ENCODE assay signal across 8 cellular contexts in genomic region chr2:70140978-70141753, GRCh38. TPM values are rescaled to one million over a fixed set of nuclear protein-coding genes. Genes with fewer than 3 reads are reported as not detected.
DNase-seq lines count a peak whose midpoint lies in the region; ATAC-seq and TF ChIP-seq lines count a peak whose summit lies in the region.

No MANE protein-coding gene starts in this region.

- H3K27ac Mint-ChIP-seq in WTC11 = peak overlapping the region; percentile 100
- H3K27ac Mint-ChIP-seq in memory B cell = peak overlapping the region; percentile 99

- no peak for TF ChIP-seq POLR2A in NB4 (IDR thresholded peaks at IDR 0.05; ENCODE audit: extremely low read depth, insufficient read length)

- H3K36me3 Mint-ChIP-seq in WTC11 (no peaks in the 10 kb centered on the region), memory B cell (no peaks in the 10 kb centered on the region)

- no peak overlapping the region for H3K27ac ChIP-seq in ectodermal cell (ENCODE audit: insufficient read depth, low read depth, low read length, poor library complexity, severe bottlenecking)

- CTCF ChIA-PET in WTC11 (lab: Charles Lee) = interaction anchor here (0.5 to 2.7 kb wide), 8 partner anchors 9 to 227 kb away, joined by 3 to 7 read pairs (median 4); partner anchors contain the start of gene MXD1

- TF ChIP-seq CTCF in GM12875 (IDR thresholded peaks at IDR 0.05; ENCODE audit: borderline replicate concordance, insufficient read depth, low read depth, low read length) (peak; percentile 79), NB4 (IDR thresholded peaks at IDR 0.05; ENCODE audit: low read depth, low read length) (peak; percentile 53), WTC11 (IDR thresholded peaks at IDR 0.05) (peak; percentile 49)

- ATAC-seq in WTC11 (peak; percentile 66), memory B cell (ENCODE audit: low read depth) (peak; percentile 51)
- ATAC-seq in stimulated activated naive CD8-positive, alpha-beta T cell treated with anti-CD3 and anti-CD28 coated beads, Interleukin-15, Interleukin-2, amounts not matched to agents 100 U/mL and 50 U/mL, for 24 hours = peak; percentile 48

- no peaks in the 10 kb centered on the region for H3K36me3 ChIP-seq in ectodermal cell (ENCODE audit: control insufficient read depth, insufficient read depth, low read length)

- peaks cover 19% of the 10 kb centered on the region for H3K4me1 ChIP-seq in ectodermal cell (ENCODE audit: control insufficient read depth, insufficient read depth, low read length)

- no peaks in the 10 kb centered on the region for H3K27me3 Mint-ChIP-seq in WTC11 (ENCODE audit: low read depth)
- no peaks in the 10 kb centered on the region for H3K27me3 Mint-ChIP-seq in memory B cell

- peak overlapping the region; percentile 62 for H3K4me3 ChIP-seq in GM12875 (ENCODE audit: low read depth, low read length)
- H3K4me3 ChIP-seq in NB4 (ENCODE audit: low read depth, low read length) = peak overlapping the region; percentile 86
- peak overlapping the region; percentile 57 for H3K4me3 ChIP-seq in ectodermal cell (ENCODE audit: insufficient read depth, low read depth, low read length)

- POLR2A ChIA-PET in WTC11 (lab: Charles Lee) = interaction anchor here (0.7 to 4.9 kb wide), 8 partner anchors 17 to 416 kb away, joined by 3 to 60 read pairs (median 17); partner anchors contain the start of gene MXD1

- H3K9me3 ChIP-seq in ectodermal cell (ENCODE audit: control insufficient read depth, low read length) = no peaks in the 10 kb centered on the region

- H3K9me3 Mint-ChIP-seq in WTC11 (no peaks in the 10 kb centered on the region), memory B cell (no peaks in the 10 kb centered on the region)

- DNase-seq in HCEC 1CT = peak; percentile 27
- peak; percentile 83 for DNase-seq in NB4 (ENCODE audit: low read depth)
- peak; percentile 76 for DNase-seq in WTC11 (ENCODE audit: low spot score)
- DNase-seq in memory B cell (ENCODE audit: low spot score in 2 of 2) = peak; percentile 63 to 68
- peak; percentile 75 for DNase-seq in stimulated activated naive CD8-positive, alpha-beta T cell treated with anti-CD3 and anti-CD28 coated beads, Interleukin-15, Interleukin-2, amounts not matched to agents 100 U/mL and 50 U/mL, for 24 hours
- no peak for DNase-seq in NCI-H226

- 57 to 66% methylated on average over 14 of the region's 14 CpGs for WGBS in ectodermal cell, 2 experiments

- H3K4me3 Mint-ChIP-seq in WTC11 (peak overlapping the region; percentile 73), memory B cell (peak overlapping the region; percentile 90)

- H3K4me1 Mint-ChIP-seq in WTC11 = peaks cover 44% of the 10 kb centered on the region
- peaks cover 31% of the 10 kb centered on the region for H3K4me1 Mint-ChIP-seq in memory B cell

- H3K27me3 ChIP-seq in ectodermal cell (ENCODE audit: control insufficient read depth, insufficient read depth, low read length, poor library complexity, severe bottlenecking) = no peaks in the 10 kb centered on the region

TF ChIP-seq in WTC11, 78 proteins besides CTCF, POLR2A, EP300 and RAD21:
- TF ChIP-seq ZNF671 (CRISPR knock-in tag; IDR thresholded peaks at IDR 0.05) (0 out of 2 replicates have a peak, but pooled peaks have one; percentile 8), ATF1 (CRISPR knock-in tag; IDR thresholded peaks at IDR 0.05) (no peak), EMX1 (CRISPR knock-in tag; IDR thresholded peaks at IDR 0.05) (peak; percentile 71), PRDM15 (CRISPR knock-in tag; IDR thresholded peaks at IDR 0.05) (no peak), ZNF423 (CRISPR knock-in tag; IDR thresholded peaks at IDR 0.05) (no peak), ZNF416 (CRISPR knock-in tag; IDR thresholded peaks at IDR 0.05) (peak; percentile 69; the same call in 1 of the 2 replicates), ZNF425 (CRISPR knock-in tag; conservative IDR thresholded peaks at IDR 0.05) (0 out of 2 replicates have a peak, but pooled peaks have one; percentile 36), SMAD3 (CRISPR knock-in tag; IDR thresholded peaks at IDR 0.05; ENCODE audit: borderline replicate concordance) (no peak), FOXP1 (CRISPR knock-in tag; IDR thresholded peaks at IDR 0.05; ENCODE audit: borderline replicate concordance) (0 out of 2 replicates have a peak, but pooled peaks have one; percentile 2), GRHL2 (CRISPR knock-in tag; IDR thresholded peaks at IDR 0.05; ENCODE audit: insufficient replicate concordance, severe bottlenecking) (no peak), ZNF232 (CRISPR knock-in tag; IDR thresholded peaks at IDR 0.05) (0 out of 2 replicates have a peak, but pooled peaks have one; percentile 33), OVOL2 (CRISPR knock-in tag; IDR thresholded peaks at IDR 0.05; ENCODE audit: borderline replicate concordance) (no peak), PRRX2 (CRISPR knock-in tag; IDR thresholded peaks at IDR 0.05) (0 out of 2 replicates have a peak, but pooled peaks have one; percentile 13), NFATC4 (CRISPR knock-in tag; IDR thresholded peaks at IDR 0.05) (peak; percentile 74; the same call in 1 of the 2 replicates)

RNA-seq across cellular contexts. Expression of gene C2orf42, which starts 49.7 kb away (rescaled TPM):
- 6.8 to 13.1 TPM (median 10.2 TPM) in 3 replicates for total RNA-seq in WTC11 (2021)
- 11.7 TPM for polyA plus RNA-seq in ectodermal cell (2013, experiment 1 of 4)
- polyA plus RNA-seq in ectodermal cell (2013, experiment 2 of 4) = 9.4 TPM
- 9.3 TPM for polyA plus RNA-seq in ectodermal cell (2013, experiment 3 of 4)
- 11.1 TPM for polyA plus RNA-seq in ectodermal cell (2013, experiment 4 of 4)

RNA-seq across cellular contexts. Expression of gene PCBP1, which starts 53.9 kb away (rescaled TPM):
- 489 to 528 TPM (median 518 TPM) in 3 replicates for total RNA-seq in WTC11 (2021)
- polyA plus RNA-seq in ectodermal cell (2013, experiment 1 of 4) = 321 TPM
- polyA plus RNA-seq in ectodermal cell (2013, experiment 2 of 4) = 320 TPM
- 294 TPM for polyA plus RNA-seq in ectodermal cell (2013, experiment 3 of 4)
- 301 TPM for polyA plus RNA-seq in ectodermal cell (2013, experiment 4 of 4)
